In the genomic region with DNA sequence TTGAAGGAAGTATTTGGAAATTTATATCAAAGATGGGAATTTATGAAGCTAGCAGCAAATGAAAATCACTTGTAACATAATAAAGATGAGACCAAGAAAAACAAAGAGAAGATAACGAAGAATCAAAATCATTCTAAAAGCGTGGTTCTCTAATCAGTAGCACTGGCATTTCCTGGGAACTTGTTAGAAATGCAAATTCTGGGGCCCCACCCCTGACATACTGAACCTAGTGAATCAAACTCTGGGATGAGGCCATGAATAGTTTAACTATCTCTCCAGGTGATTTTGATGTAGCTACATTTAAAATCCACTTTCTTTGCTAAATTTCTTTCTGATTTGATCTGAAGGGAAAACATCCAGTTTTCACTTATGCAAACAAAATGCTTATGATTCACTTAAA, we compare ENCODE assay signal across 13 cellular contexts.
DNase-seq lines count a peak whose midpoint lies in the region; ATAC-seq and TF ChIP-seq lines count a peak whose summit lies in the region.
"Had no signal": no experiment of that assay in that cellular context is flagged by ENCODE, and none has a peak within 500 bp of the region (broad histone marks: within the 10 kb centered on the region; RNA-seq: fewer than 3 reads in every experiment).

No MANE protein-coding gene starts in this region.

- H3K79me1 ChIP-seq in mesendoderm (ENCODE audit: low read length): no peaks in the 10 kb centered on the region

- no peak overlapping the region for H3K4me2 ChIP-seq in mesendoderm (ENCODE audit: low read length)
- H3K4me2 ChIP-seq: BLaER1 treated with 17β-estradiol and CSF1 and Interleukin-3, amounts not matched to agents 10 nM and 100 nM had no signal

- no peak overlapping the region for H4K5ac ChIP-seq in mesendoderm (ENCODE audit: low read length)

- H3K23ac ChIP-seq in mesendoderm (ENCODE audit: low read length): no peak overlapping the region

- H3K36me3 ChIP-seq in SK-N-MC (ENCODE audit: insufficient read depth, low read length): no peaks in the 10 kb centered on the region
- H3K36me3 ChIP-seq in mesendoderm (ENCODE audit: control insufficient read depth, insufficient read depth, low read length): no peaks in the 10 kb centered on the region
- H3K36me3 ChIP-seq in left ventricle myocardium inferior: no peaks in the 10 kb centered on the region
- H3K36me3 ChIP-seq: BLaER1 treated with 17β-estradiol and CSF1 and Interleukin-3, amounts not matched to agents 10 nM and 100 nM; HAP-1 had no signal

- no peak overlapping the region for H3K56ac ChIP-seq in mesendoderm (ENCODE audit: low read length)

- H3K4me3 ChIP-seq in SK-N-MC (peak overlapping the region; percentile 59), mesendoderm (ENCODE audit: low read length) (no peak overlapping the region), left ventricle myocardium inferior (no peak overlapping the region)
- H3K4me3 ChIP-seq: BLaER1 treated with 17β-estradiol and CSF1 and Interleukin-3, amounts not matched to agents 10 nM and 100 nM; GM12878; HAP-1 had no signal

- no peak overlapping the region for H3K4ac ChIP-seq in mesendoderm (ENCODE audit: low read depth, low read length)

- no peak overlapping the region for H2BK5ac ChIP-seq in mesendoderm (ENCODE audit: low read length)

- DNase-seq in NCI-H226: peak; percentile 41
- no peak for DNase-seq in SK-N-MC (ENCODE audit: low read depth, low spot score)
- peak; percentile 75 for DNase-seq in mesendoderm
- no peak for DNase-seq in left ventricle myocardium inferior
- DNase-seq in NCI-H510A treated with DMSO at 0.1 percent for 48 hours (lab: John Stamatoyannopoulos, UW): no peak
- no peak for DNase-seq in foreskin melanocyte
- DNase-seq: Calu3; CD8-positive, alpha-beta T cell; GF-D8 had no signal

- no peak for ATAC-seq in HG03159 (IDR thresholded peaks at IDR 0.05; ENCODE audit: unreplicated experiment)
- ATAC-seq: CD8-positive, alpha-beta T cell; GM12878 had no signal

- H2BK15ac ChIP-seq in mesendoderm (replicated peaks; ENCODE audit: low read depth): no peak overlapping the region

- no peak overlapping the region for H2BK120ac ChIP-seq in mesendoderm (ENCODE audit: low read depth, low read length)

- peak overlapping the region; percentile 97 for H3K27ac ChIP-seq in SK-N-MC
- no peak overlapping the region for H3K27ac ChIP-seq in mesendoderm (ENCODE audit: low read depth, low read length)
- no peak overlapping the region for H3K27ac ChIP-seq in left ventricle myocardium inferior (replicated peaks)
- H3K27ac ChIP-seq: BLaER1 treated with 17β-estradiol and CSF1 and Interleukin-3, amounts not matched to agents 10 nM and 100 nM had no signal

- no peak for TF ChIP-seq CTCF in left ventricle myocardium inferior (IDR thresholded peaks at IDR 0.05; ENCODE audit: borderline replicate concordance)

- no peaks in the 10 kb centered on the region for H3K79me2 ChIP-seq in mesendoderm (ENCODE audit: control insufficient read depth, insufficient read depth, low read length)

- peak overlapping the region; percentile 19 for H3K9ac ChIP-seq in SK-N-MC (ENCODE audit: insufficient read length)
- H3K9ac ChIP-seq in mesendoderm (ENCODE audit: low read length): no peak overlapping the region
- H3K9ac ChIP-seq: BLaER1 treated with 17β-estradiol and CSF1 and Interleukin-3, amounts not matched to agents 10 nM and 100 nM had no signal

- H3K27me3 ChIP-seq in mesendoderm (ENCODE audit: insufficient read depth, low read length, poor library complexity) (no peaks in the 10 kb centered on the region), left ventricle myocardium inferior (ENCODE audit: low read depth) (no peaks in the 10 kb centered on the region)
- H3K27me3 ChIP-seq: BLaER1 treated with 17β-estradiol and CSF1 and Interleukin-3, amounts not matched to agents 10 nM and 100 nM had no signal

- H3K4me1 ChIP-seq in mesendoderm (ENCODE audit: control insufficient read depth, low read depth, low read length): peaks cover 2% of the 10 kb centered on the region
- H3K4me1 ChIP-seq in left ventricle myocardium inferior: no peaks in the 10 kb centered on the region
- H3K4me1 ChIP-seq: BLaER1 treated with 17β-estradiol and CSF1 and Interleukin-3, amounts not matched to agents 10 nM and 100 nM; HAP-1 had no signal

- intact Hi-C loops in left ventricle myocardium inferior (cut with micrococcal nuclease): no loop called here

- WGBS in mesendoderm (ENCODE audit: extremely low coverage, insufficient coverage, low lambda C conversion rate): no CpG with 5 or more reads among the region's 2 CpGs

- no peaks in the 10 kb centered on the region for H3K9me3 ChIP-seq in SK-N-MC (ENCODE audit: low read depth, low read length)
- H3K9me3 ChIP-seq in left ventricle myocardium inferior (replicated peaks): no peaks in the 10 kb centered on the region
- H3K9me3 ChIP-seq: BLaER1 treated with 17β-estradiol and CSF1 and Interleukin-3, amounts not matched to agents 10 nM and 100 nM; HAP-1 had no signal

- H2AK5ac ChIP-seq in mesendoderm (ENCODE audit: low read length): no peak overlapping the region

- no peak overlapping the region for H4K8ac ChIP-seq in mesendoderm (ENCODE audit: low read depth, low read length)

- no peak overlapping the region for H3K18ac ChIP-seq in mesendoderm (ENCODE audit: low read length)

Comparison
In these comparisons a context has a peak if more than half of its experiments do, and no peak if none do; other contexts are left out.
1. DNase-seq: peak in NCI-H226 (single experiment) and mesendoderm (single experiment); none in SK-N-MC (single experiment), left ventricle myocardium inferior (single experiment), NCI-H510A treated with DMSO at 0.1 percent for 48 hours (single experiment) and foreskin melanocyte (single experiment).